Comparison of ENCODE assay signal across 13 cellular contexts in the genomic region with DNA sequence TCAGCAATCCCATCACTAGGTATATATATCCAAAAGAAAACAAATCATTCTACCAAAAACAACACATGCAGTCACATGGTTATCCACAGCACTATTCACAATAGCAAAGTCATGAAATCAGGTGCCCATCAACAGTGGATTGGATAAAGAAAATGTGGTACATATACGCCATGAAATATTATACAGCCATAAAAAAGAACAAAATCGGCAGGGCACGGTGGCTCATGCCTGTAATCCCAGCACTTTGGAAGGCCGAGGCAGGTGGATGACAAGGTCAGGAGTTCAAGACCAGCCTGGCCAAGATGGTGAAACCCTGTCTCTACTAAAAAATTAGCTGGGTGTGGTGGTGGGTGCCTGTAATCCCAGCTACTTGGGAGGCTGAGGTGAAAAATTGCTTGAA. TPM values are rescaled to one million over a fixed set of nuclear protein-coding genes. Genes with fewer than 3 reads are reported as not detected.
"Had no signal": no experiment of that assay in that cellular context is flagged by ENCODE, and none has a peak within 500 bp of the region (broad histone marks: within the 10 kb centered on the region; RNA-seq: fewer than 3 reads in every experiment).

No MANE protein-coding gene starts in this region.

RNA-seq across cellular contexts. Expression of gene PKD2L2, which starts 55.0 kb away (rescaled TPM):
- total RNA-seq: colonic mucosa, dermis microvascular lymphatic vessel endothelial cell, endodermal cell, endothelial cell of umbilical vein, epithelial cell of proximal tubule, esophagus mucosa, esophagus squamous epithelium, fibroblast of lung, fibroblast of villous mesenchyme, foreskin keratinocyte, frontal cortex, glomerular endothelial cell, hepatocyte had no signal
- polyA plus RNA-seq: endothelial cell of umbilical vein, fibroblast of lung had no signal
